ENCODE assay signal across 1 cellular context in genomic region chr18:25672490-25672889, GRCh38.
TF ChIP-seq lines count a peak whose summit lies in the region.

No MANE protein-coding gene starts in this region.

TF ChIP-seq in GM12878, 131 proteins besides CTCF, POLR2A, EP300 and RAD21 (continued from another document):
- TF ChIP-seq ZBTB4 (CRISPR knock-in tag; IDR thresholded peaks at IDR 0.05), result no peak
- TF ChIP-seq SIX5 (IDR thresholded peaks at IDR 0.05; ENCODE audit: low read depth, low read length, severe bottlenecking), result no peak
- TF ChIP-seq POLR2AphosphoS2 (IDR thresholded peaks at IDR 0.05; ENCODE audit: low read depth, low read length), result no peak
- no peak for TF ChIP-seq MTA3 (IDR thresholded peaks at IDR 0.05; ENCODE audit: borderline replicate concordance, low read length)
- TF ChIP-seq IRF3 (IDR thresholded peaks at IDR 0.05), result no peak
- no peak for TF ChIP-seq ATF7 (IDR thresholded peaks at IDR 0.05; ENCODE audit: low read depth)
- no peak for TF ChIP-seq EGR1 (IDR thresholded peaks at IDR 0.05; ENCODE audit: borderline replicate concordance in 1 of 2, low read depth in 2 of 2, low read length in 2 of 2)
- no peak for TF ChIP-seq RAD51 (IDR thresholded peaks at IDR 0.05)
- TF ChIP-seq IRF5 (IDR thresholded peaks at IDR 0.05; ENCODE audit: borderline replicate concordance), result no peak
- TF ChIP-seq, protein P1, sequence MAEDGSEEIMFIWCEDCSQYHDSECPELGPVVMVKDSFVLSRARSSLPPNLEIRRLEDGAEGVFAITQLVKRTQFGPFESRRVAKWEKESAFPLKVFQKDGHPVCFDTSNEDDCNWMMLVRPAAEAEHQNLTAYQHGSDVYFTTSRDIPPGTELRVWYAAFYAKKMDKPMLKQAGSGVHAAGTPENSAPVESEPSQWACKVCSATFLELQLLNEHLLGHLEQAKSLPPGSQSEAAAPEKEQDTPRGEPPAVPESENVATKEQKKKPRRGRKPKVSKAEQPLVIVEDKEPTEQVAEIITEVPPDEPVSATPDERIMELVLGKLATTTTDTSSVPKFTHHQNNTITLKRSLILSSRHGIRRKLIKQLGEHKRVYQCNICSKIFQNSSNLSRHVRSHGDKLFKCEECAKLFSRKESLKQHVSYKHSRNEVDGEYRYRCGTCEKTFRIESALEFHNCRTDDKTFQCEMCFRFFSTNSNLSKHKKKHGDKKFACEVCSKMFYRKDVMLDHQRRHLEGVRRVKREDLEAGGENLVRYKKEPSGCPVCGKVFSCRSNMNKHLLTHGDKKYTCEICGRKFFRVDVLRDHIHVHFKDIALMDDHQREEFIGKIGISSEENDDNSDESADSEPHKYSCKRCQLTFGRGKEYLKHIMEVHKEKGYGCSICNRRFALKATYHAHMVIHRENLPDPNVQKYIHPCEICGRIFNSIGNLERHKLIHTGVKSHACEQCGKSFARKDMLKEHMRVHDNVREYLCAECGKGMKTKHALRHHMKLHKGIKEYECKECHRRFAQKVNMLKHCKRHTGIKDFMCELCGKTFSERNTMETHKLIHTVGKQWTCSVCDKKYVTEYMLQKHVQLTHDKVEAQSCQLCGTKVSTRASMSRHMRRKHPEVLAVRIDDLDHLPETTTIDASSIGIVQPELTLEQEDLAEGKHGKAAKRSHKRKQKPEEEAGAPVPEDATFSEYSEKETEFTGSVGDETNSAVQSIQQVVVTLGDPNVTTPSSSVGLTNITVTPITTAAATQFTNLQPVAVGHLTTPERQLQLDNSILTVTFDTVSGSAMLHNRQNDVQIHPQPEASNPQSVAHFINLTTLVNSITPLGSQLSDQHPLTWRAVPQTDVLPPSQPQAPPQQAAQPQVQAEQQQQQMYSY (CRISPR knock-in tag; IDR thresholded peaks at IDR 0.05), result no peak
